12 cellular contexts compared by ENCODE assay signal in genomic region chr12:12902036-12902435, GRCh38. TPM values are rescaled to one million over a fixed set of nuclear protein-coding genes. Genes with fewer than 3 reads are reported as not detected.
DNase-seq lines count a peak whose midpoint lies in the region; ATAC-seq and TF ChIP-seq lines count a peak whose summit lies in the region.
"Had no signal": no experiment of that assay in that cellular context is flagged by ENCODE, and none has a peak within 500 bp of the region (broad histone marks: within the 10 kb centered on the region; RNA-seq: fewer than 3 reads in every experiment).

No MANE protein-coding gene starts in this region.

- H3K4me3 ChIP-seq in choroid plexus epithelial cell (ENCODE audit: low read depth, low read length) (peak overlapping the region; percentile 22), lower lobe of right lung (peak overlapping the region; percentile 19)

- no peaks in the 10 kb centered on the region for H3K9me3 Mint-ChIP-seq in type B pancreatic cell
- H3K9me3 Mint-ChIP-seq in activated T-cell treated with anti-CD3 and anti-CD28 coated beads, Interleukin-2, amount 50 U/mL, for 4 hours, result no peaks in the 10 kb centered on the region

- DNase-seq in M059J (ENCODE audit: low read depth), result peak; percentile 72
- peak; percentile 78 for DNase-seq in choroid plexus epithelial cell (ENCODE audit: low read depth)
- DNase-seq in lower lobe of right lung, result no peak
- no peak for DNase-seq in type B pancreatic cell (ENCODE audit: extremely low spot score, unreplicated experiment)
- no peak for DNase-seq in activated T-cell treated with anti-CD3 and anti-CD28 coated beads, Interleukin-2, amount 50 U/mL, for 4 hours
- DNase-seq in GM19238 (ENCODE audit: insufficient read length, low spot score), result no peak
- DNase-seq in SIG-M5 treated with dmso at 0.1 percent for 504 hours (lab: John Stamatoyannopoulos, UW; ENCODE audit: unreplicated experiment), result no peak
- DNase-seq: DND-41, mesendoderm, NCI-H510A treated with DMSO at 0.1 percent for 48 hours had no signal

- peak overlapping the region; percentile 74 for H3K27ac Mint-ChIP-seq in type B pancreatic cell

- peaks cover 36% of the 10 kb centered on the region for H3K36me3 Mint-ChIP-seq in type B pancreatic cell
- H3K36me3 Mint-ChIP-seq in activated T-cell treated with anti-CD3 and anti-CD28 coated beads, Interleukin-2, amount 50 U/mL, for 4 hours (ENCODE audit: insufficient read depth), result no peaks in the 10 kb centered on the region

- ATAC-seq in lower lobe of right lung, result peak in 1 of 2 donors; percentile 43
- ATAC-seq in HG03571 (IDR thresholded peaks at IDR 0.05; ENCODE audit: unreplicated experiment), result no peak
- no peak for ATAC-seq in activated T-cell treated with anti-CD3 and anti-CD28 coated beads, Interleukin-2, amount 50 U/mL, for 4 hours

- H3K4me3 Mint-ChIP-seq in type B pancreatic cell, result peak overlapping the region; percentile 40
- H3K4me3 Mint-ChIP-seq in activated T-cell treated with anti-CD3 and anti-CD28 coated beads, Interleukin-2, amount 50 U/mL, for 4 hours, result no peak overlapping the region

- intact Hi-C loops in lower lobe of right lung (cut with DNase I), result no loop called here

- H3K27ac ChIP-seq in lower lobe of right lung, result peak overlapping the region; percentile 53

- no peaks in the 10 kb centered on the region for H3K36me3 ChIP-seq in lower lobe of right lung

- H3K9me3 ChIP-seq in lower lobe of right lung, result no peaks in the 10 kb centered on the region

- peaks cover 44% of the 10 kb centered on the region for H3K4me1 ChIP-seq in lower lobe of right lung

- peaks cover 18% of the 10 kb centered on the region for H3K27me3 Mint-ChIP-seq in type B pancreatic cell
- peaks cover 20% of the 10 kb centered on the region for H3K27me3 Mint-ChIP-seq in activated T-cell treated with anti-CD3 and anti-CD28 coated beads, Interleukin-2, amount 50 U/mL, for 4 hours (ENCODE audit: low read depth)

- no peaks in the 10 kb centered on the region for H3K27me3 ChIP-seq in lower lobe of right lung (ENCODE audit: low read depth)

- TF ChIP-seq CTCF in choroid plexus epithelial cell (conservative IDR thresholded peaks at IDR 0.05; ENCODE audit: low read depth, low read length), result no peak
- no peak for TF ChIP-seq CTCF in lower lobe of right lung (IDR thresholded peaks at IDR 0.05)
- no peak for TF ChIP-seq CTCF in type B pancreatic cell (conservative IDR thresholded peaks at IDR 0.05)

- no peaks in the 10 kb centered on the region for H3K4me1 Mint-ChIP-seq in type B pancreatic cell (ENCODE audit: unreplicated experiment)
- peaks cover 15% of the 10 kb centered on the region for H3K4me1 Mint-ChIP-seq in activated T-cell treated with anti-CD3 and anti-CD28 coated beads, Interleukin-2, amount 50 U/mL, for 4 hours (ENCODE audit: low read depth)

RNA-seq across cellular contexts. Expression of gene GPRC5A, which starts 10.7 kb away (rescaled TPM):
- total RNA-seq in M059J (2014; rRNA removed; shearing (Covaris generic)), result 70.0 and 89.7 TPM in 2 replicates
- total RNA-seq in lower lobe of right lung (482 TPM), type B pancreatic cell (ENCODE audit: low replicate concordance) (152 and 1,119 TPM in 2 replicates)
- total RNA-seq in activated T-cell treated with anti-CD3 and anti-CD28 coated beads, Interleukin-2, amount 50 U/mL, for 4 hours, result under 1 TPM; 0.30 to 0.86 (median 0.50) TPM

RNA-seq across cellular contexts. Expression of gene GPRC5D, which starts 49.9 kb away (rescaled TPM):
- total RNA-seq in M059J (2014; rRNA removed; shearing (Covaris generic)), result not detected in 2 replicates
- total RNA-seq in lower lobe of right lung (not detected), type B pancreatic cell (ENCODE audit: low replicate concordance) (5.5 TPM in 1 of 2 replicates, not detected in the other)
- not detected for total RNA-seq in activated T-cell treated with anti-CD3 and anti-CD28 coated beads, Interleukin-2, amount 50 U/mL, for 4 hours
- total RNA-seq: H1 had no signal

Comparison
In these comparisons a context has a peak if more than half of its experiments do, and no peak if none do; other contexts are left out.
1. DNase-seq: peak in M059J (single experiment) and choroid plexus epithelial cell (single experiment); none in lower lobe of right lung (single experiment), type B pancreatic cell (single experiment), activated T-cell treated with anti-CD3 and anti-CD28 coated beads, Interleukin-2, amount 50 U/mL, for 4 hours (single experiment), GM19238 (single experiment) and SIG-M5 treated with dmso at 0.1 percent for 504 hours (single experiment).
2. RNA of gene GPRC5A, which starts 10.7 kb away (total RNA-seq): 482 TPM in lower lobe of right lung (single experiment), 152 to 1,119 TPM in type B pancreatic cell and 70.0 to 89.7 TPM in M059J; 0.30 to 0.86 TPM in activated T-cell treated with anti-CD3 and anti-CD28 coated beads, Interleukin-2, amount 50 U/mL, for 4 hours; every median in the first group is over 10 times any median in the second.